9 cellular contexts compared by ENCODE assay signal in the genomic region with DNA sequence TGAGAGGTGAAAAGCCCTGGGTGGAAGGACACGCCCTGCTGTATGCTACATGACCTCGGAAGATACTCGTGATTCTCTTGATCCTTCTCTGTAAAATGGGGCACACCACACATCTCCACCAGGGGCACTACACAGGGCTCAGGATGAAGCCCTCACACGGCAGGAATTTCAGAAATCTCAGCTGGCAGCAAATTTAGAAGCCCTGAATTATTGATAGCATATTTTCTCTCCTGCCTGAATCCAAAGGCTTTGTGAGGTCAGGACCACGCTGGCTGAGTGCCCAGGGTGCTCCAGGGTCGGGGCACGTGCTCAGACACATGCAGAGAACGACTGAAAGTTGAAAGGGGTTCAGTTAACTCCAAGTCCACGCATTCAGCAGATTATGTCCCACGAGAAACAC. TPM values are rescaled to one million over a fixed set of nuclear protein-coding genes. Genes with fewer than 3 reads are reported as not detected.
DNase-seq lines count a peak whose midpoint lies in the region; ATAC-seq and TF ChIP-seq lines count a peak whose summit lies in the region.
"Had no signal": no experiment of that assay in that cellular context is flagged by ENCODE, and none has a peak within 500 bp of the region (broad histone marks: within the 10 kb centered on the region; RNA-seq: fewer than 3 reads in every experiment).

No MANE protein-coding gene starts in this region.

- peak overlapping the region; percentile 64 for H3K4me3 Mint-ChIP-seq in activated B cell treated with CpG ODN at 0.5 μM for 24 hours

- intact Hi-C loops in activated B cell treated with CpG ODN at 0.5 μM for 24 hours (cut with micrococcal nuclease) (loop anchor here (5.0 kb wide), 2 partner anchors 55 to 140 kb away; no protein-coding TSS in a partner anchor), dorsolateral prefrontal cortex (cut with DNase I) (loop anchor here in 1 of 2 donors (5.0 kb wide), 1 partner anchor 405 kb away; no protein-coding TSS in a partner anchor)

- TF ChIP-seq CTCF in NB4 (IDR thresholded peaks at IDR 0.05; ENCODE audit: low read depth, low read length) = peak; percentile 60
- no peak for TF ChIP-seq CTCF in activated B cell treated with CpG ODN at 0.5 μM for 24 hours (IDR thresholded peaks at IDR 0.05)
- TF ChIP-seq CTCF in dorsolateral prefrontal cortex (IDR thresholded peaks at IDR 0.05 in 54 of 56, conservative IDR thresholded peaks at IDR 0.05 in 2 of 56; ENCODE audit: low read depth in 1 of 56, partially characterized antibody in 56 of 56) = peak in 55 of 56 donors; percentile 14 to 74 (median 55)

- H3K27me3 ChIP-seq in dorsolateral prefrontal cortex = no peaks in the 10 kb centered on the region

- CTCF ChIA-PET in activated B cell treated with CpG ODN at 0.5 μM for 24 hours (lab: Charles Lee) = interaction anchor here (1.0 to 9.0 kb wide), 6 partner anchors 145 to 285 kb away, joined by 3 to 96 read pairs (median 4); no protein-coding TSS in a partner anchor

- H3K4me3 ChIP-seq in NB4 (ENCODE audit: low read depth, low read length) (no peak overlapping the region), dorsolateral prefrontal cortex (peak overlapping the region in 23 of 59 donors; percentile 1 to 51 (median 20))

- H3K4me1 Mint-ChIP-seq in activated B cell treated with CpG ODN at 0.5 μM for 24 hours = peaks cover 25% of the 10 kb centered on the region

- H3K36me3 Mint-ChIP-seq in activated B cell treated with CpG ODN at 0.5 μM for 24 hours (ENCODE audit: low read depth) = no peaks in the 10 kb centered on the region

- no peak for TF ChIP-seq POLR2A in NB4 (IDR thresholded peaks at IDR 0.05; ENCODE audit: extremely low read depth, insufficient read length)

- ATAC-seq in GM21717 (IDR thresholded peaks at IDR 0.05; ENCODE audit: unreplicated experiment) = peak; percentile 41
- peak; percentile 87 for ATAC-seq in activated B cell treated with CpG ODN at 0.5 μM for 24 hours (ENCODE audit: low read depth)
- ATAC-seq in HG02610 (IDR thresholded peaks at IDR 0.05; ENCODE audit: unreplicated experiment) = no peak

- H3K9me3 Mint-ChIP-seq in activated B cell treated with CpG ODN at 0.5 μM for 24 hours = no peaks in the 10 kb centered on the region

- DNase-seq in COLO829 (ENCODE audit: low spot score) = peak; percentile 79
- peak; percentile 59 for DNase-seq in NB4 (ENCODE audit: low read depth)
- no peak for DNase-seq in activated B cell treated with CpG ODN at 0.5 μM for 24 hours
- peak in 1 of 10 donors; percentile 44 for DNase-seq in dorsolateral prefrontal cortex
- DNase-seq in medulla oblongata (ENCODE audit: extremely low spot score) = peak; percentile 74
- peak; percentile 42 for DNase-seq in stromal cell of bone marrow (ENCODE audit: low read depth)

- peaks cover 2% of the 10 kb centered on the region for H3K27me3 Mint-ChIP-seq in activated B cell treated with CpG ODN at 0.5 μM for 24 hours

- H3K27ac ChIP-seq in dorsolateral prefrontal cortex = peak overlapping the region in 3 of 59 donors; percentile 17 to 54 (median 36)

- H3K27ac Mint-ChIP-seq in activated B cell treated with CpG ODN at 0.5 μM for 24 hours = peak overlapping the region; percentile 74

- POLR2A ChIA-PET in activated B cell treated with CpG ODN at 0.5 μM for 24 hours (lab: Charles Lee) = interaction anchor here (0.6 to 2.2 kb wide), 5 partner anchors 67 to 155 kb away, joined by 3 to 6 read pairs (median 3); partner anchors contain the start of gene MBP

RNA-seq across cellular contexts. Expression of gene GALR1, which starts 42.1 kb away (rescaled TPM):
- total RNA-seq in activated B cell treated with CpG ODN at 0.5 μM for 24 hours (not detected in 2 replicates), dorsolateral prefrontal cortex (1 to 10 TPM in 99 of 120 experiments, under 1 TPM in 21; 0.29 to 6.3 (median 1.6) TPM)
- total RNA-seq: activated CD8-positive, alpha-beta memory T cell treated with anti-CD3 and anti-CD28 coated beads for 36 hours had no signal
